Comparison of ENCODE assay signal across 17 cellular contexts in the genomic region with DNA sequence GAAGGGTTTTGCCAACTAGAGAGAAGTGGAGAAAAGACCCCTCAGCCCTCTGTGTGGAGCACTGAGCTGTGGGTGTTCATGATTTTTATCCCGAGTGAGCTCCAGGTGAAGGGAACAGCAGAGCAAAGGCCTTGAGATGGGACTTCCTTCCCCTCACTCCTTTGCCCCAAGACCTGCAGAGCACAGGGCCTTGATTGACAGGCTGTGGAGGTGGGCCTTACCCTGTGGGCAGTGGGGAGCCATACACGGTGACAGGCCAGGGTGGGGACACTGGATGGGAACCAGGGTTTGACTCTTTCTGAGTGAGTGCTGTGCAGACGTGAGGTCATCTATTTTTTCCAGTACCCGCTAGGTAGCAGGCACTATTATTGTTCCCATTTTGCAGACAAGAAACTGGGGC. TPM values are rescaled to one million over a fixed set of nuclear protein-coding genes. Genes with fewer than 3 reads are reported as not detected.
"Had no signal": no experiment of that assay in that cellular context is flagged by ENCODE, and none has a peak within 500 bp of the region (broad histone marks: within the 10 kb centered on the region; RNA-seq: fewer than 3 reads in every experiment).

No MANE protein-coding gene starts in this region.

- H3K27me3 Mint-ChIP-seq: activated naive CD4-positive, alpha-beta T cell treated with anti-CD3 and anti-CD28 coated beads, Interleukin-2, amount 50 U/mL, for 24 hours had no signal

- DNase-seq: activated CD4-positive, alpha-beta T cell treated with anti-CD3 and anti-CD28 coated beads for 48 hours; activated CD8-positive, alpha-beta memory T cell treated with anti-CD3 and anti-CD28 coated beads, Interleukin-2, amount 50 U/mL, for 4 hours; activated effector memory CD4-positive, alpha-beta T cell treated with Interleukin-2 at 50 U/mL for 16 hours; activated T-cell treated with anti-CD3 and anti-CD28 coated beads, Interleukin-2, amount 50 U/mL, for 4 hours; effector CD8-positive, alpha-beta T cell; esophagus squamous epithelium; immature natural killer cell; mesendoderm; natural killer cell; stimulated activated CD8-positive, alpha-beta memory T cell treated with anti-CD3 and anti-CD28 coated beads, Interleukin-4, amount 100 ng/mL, for 48 hours; stimulated activated naive CD4-positive, alpha-beta T cell; substantia nigra; tibial artery had no signal

- H3K4me3 ChIP-seq: cardiac muscle cell, esophagus squamous epithelium, tibial artery had no signal

- ATAC-seq: activated T-cell treated with anti-CD3 and anti-CD28 coated beads, Interleukin-2, amount 50 U/mL, for 4 hours; natural killer cell had no signal

- H3K9me3 Mint-ChIP-seq: activated naive CD4-positive, alpha-beta T cell treated with anti-CD3 and anti-CD28 coated beads, Interleukin-2, amount 50 U/mL, for 24 hours; activated T-cell treated with anti-CD3 and anti-CD28 coated beads, Interleukin-2, amount 50 U/mL, for 4 hours; dendritic cell treated with granulocyte-macrophage colony-stimulating factor and Interleukin-4, amounts not matched to agents 40 ng/mL and 50 ng/mL, for 4 days; immature natural killer cell; natural killer cell; WTC11 had no signal

- H3K9me3 ChIP-seq: esophagus squamous epithelium, tibial artery had no signal

- H3K27ac ChIP-seq: cardiac muscle cell, esophagus squamous epithelium had no signal

- H3K36me3 Mint-ChIP-seq: activated naive CD4-positive, alpha-beta T cell treated with anti-CD3 and anti-CD28 coated beads, Interleukin-2, amount 50 U/mL, for 24 hours; immature natural killer cell; natural killer cell; WTC11 had no signal

- H3K4me3 Mint-ChIP-seq: activated naive CD4-positive, alpha-beta T cell treated with anti-CD3 and anti-CD28 coated beads, Interleukin-2, amount 50 U/mL, for 24 hours; activated T-cell treated with anti-CD3 and anti-CD28 coated beads, Interleukin-2, amount 50 U/mL, for 4 hours; dendritic cell treated with granulocyte-macrophage colony-stimulating factor and Interleukin-4, amounts not matched to agents 40 ng/mL and 50 ng/mL, for 4 days; immature natural killer cell; natural killer cell; WTC11 had no signal

- H3K27me3 ChIP-seq: cardiac muscle cell, esophagus squamous epithelium, tibial artery had no signal

- H3K27ac Mint-ChIP-seq: activated naive CD4-positive, alpha-beta T cell treated with anti-CD3 and anti-CD28 coated beads, Interleukin-2, amount 50 U/mL, for 24 hours; dendritic cell treated with granulocyte-macrophage colony-stimulating factor and Interleukin-4, amounts not matched to agents 40 ng/mL and 50 ng/mL, for 4 days; immature natural killer cell; natural killer cell; WTC11 had no signal

- H3K36me3 ChIP-seq: cardiac muscle cell, esophagus squamous epithelium, tibial artery had no signal

RNA-seq across cellular contexts. Expression of a gene that starts 10.5 kb away (rescaled TPM):
- polyA plus RNA-seq: immature natural killer cell had no signal
